ENCODE assay signal across 8 cellular contexts in genomic region chr12:93399183-93399863, GRCh38. TPM values are rescaled to one million over a fixed set of nuclear protein-coding genes. Genes with fewer than 3 reads are reported as not detected.
A peak's percentile ranks its signal among the peaks of the same experiment; 100 is the strongest.
DNase-seq lines count a peak whose midpoint lies in the region; ATAC-seq, FAIRE-seq and TF ChIP-seq lines count a peak whose summit lies in the region.
"Not testable (repeated sequence)": the region's sequence is repeated elsewhere in the genome, so short reads cannot be mapped to it uniquely, and the experiment has no call there.

No MANE protein-coding gene starts in this region.

- ATAC-seq in GM19351 (IDR thresholded peaks at IDR 0.05; ENCODE audit: unreplicated experiment) (peak; percentile 97), GM21786 (IDR thresholded peaks at IDR 0.05; ENCODE audit: unreplicated experiment) (peak; percentile 89), HG03045 (IDR thresholded peaks at IDR 0.05; ENCODE audit: unreplicated experiment) (peak; percentile 80), HG03558 (IDR thresholded peaks at IDR 0.05; ENCODE audit: extremely low read depth, unreplicated experiment) (peak; percentile 78), Right ventricle myocardium superior (ENCODE audit: poor library complexity) (peak; percentile 78), omental fat pad (ENCODE audit: low FRiP score) (peak; percentile 95)
- ATAC-seq in activated CD8-positive, alpha-beta T cell treated with anti-CD3 and anti-CD28 coated beads, Interleukin-2, amount 10 ng/mL, durations not matched to agents 7 days and 5 days, result peak; percentile 97

- POLR2A ChIA-PET in activated CD8-positive, alpha-beta T cell treated with anti-CD3 and anti-CD28 coated beads, Interleukin-2, amount 10 ng/mL, durations not matched to agents 7 days and 5 days (lab: Charles Lee), result not testable (repeated sequence)

- H3K27ac Mint-ChIP-seq in activated CD8-positive, alpha-beta T cell treated with anti-CD3 and anti-CD28 coated beads, Interleukin-2, amount 10 ng/mL, durations not matched to agents 7 days and 5 days, result not testable (repeated sequence)

- peak; percentile 99 for FAIRE-seq in G401.6 (lab: Jason Lieb, UNC)

- H3K4me3 Mint-ChIP-seq in activated CD8-positive, alpha-beta T cell treated with anti-CD3 and anti-CD28 coated beads, Interleukin-2, amount 10 ng/mL, durations not matched to agents 7 days and 5 days, result not testable (repeated sequence)

- peaks cover 40% of the 10 kb centered on the region for H3K36me3 Mint-ChIP-seq in activated CD8-positive, alpha-beta T cell treated with anti-CD3 and anti-CD28 coated beads, Interleukin-2, amount 10 ng/mL, durations not matched to agents 7 days and 5 days (ENCODE audit: low read depth)

- not testable (repeated sequence) for H3K27me3 Mint-ChIP-seq in activated CD8-positive, alpha-beta T cell treated with anti-CD3 and anti-CD28 coated beads, Interleukin-2, amount 10 ng/mL, durations not matched to agents 7 days and 5 days (ENCODE audit: low read depth)

- not testable (repeated sequence) for H3K9me3 Mint-ChIP-seq in activated CD8-positive, alpha-beta T cell treated with anti-CD3 and anti-CD28 coated beads, Interleukin-2, amount 10 ng/mL, durations not matched to agents 7 days and 5 days (ENCODE audit: insufficient read depth)

- DNase-seq in activated CD8-positive, alpha-beta T cell treated with anti-CD3 and anti-CD28 coated beads, Interleukin-2, amount 10 ng/mL, durations not matched to agents 7 days and 5 days; Right ventricle myocardium superior; omental fat pad (ENCODE audit: low spot score): not testable (repeated sequence)

- not testable (repeated sequence) for TF ChIP-seq CTCF in omental fat pad (IDR thresholded peaks at IDR 0.05)

- intact Hi-C loops in Right ventricle myocardium superior (cut with DNase I), result loop anchor here (5.0 kb wide), 1 partner anchor 412 kb away; no protein-coding TSS in a partner anchor

- H3K4me1 Mint-ChIP-seq in activated CD8-positive, alpha-beta T cell treated with anti-CD3 and anti-CD28 coated beads, Interleukin-2, amount 10 ng/mL, durations not matched to agents 7 days and 5 days (ENCODE audit: low read depth), result not testable (repeated sequence)

- CTCF ChIA-PET in activated CD8-positive, alpha-beta T cell treated with anti-CD3 and anti-CD28 coated beads, Interleukin-2, amount 10 ng/mL, durations not matched to agents 7 days and 5 days (lab: Charles Lee), result interaction anchor here (1.1 to 4.9 kb wide), 3 partner anchors 17 to 410 kb away, joined by 3 to 72 read pairs (median 26); no protein-coding TSS in a partner anchor

RNA-seq across cellular contexts. Expression of gene NUDT4, which starts 21.6 kb away (rescaled TPM):
- total RNA-seq in activated CD8-positive, alpha-beta T cell treated with anti-CD3 and anti-CD28 coated beads, Interleukin-2, amount 10 ng/mL, durations not matched to agents 7 days and 5 days, result 10 to 100 TPM; 56.3 to 61.0 TPM
- total RNA-seq in Right ventricle myocardium superior, result 410 TPM
- 10 to 100 TPM; 43.1 to 81.3 (median 55.6) TPM for total RNA-seq in omental fat pad

RNA-seq across cellular contexts. Expression of gene UBE2N, which starts 42.4 kb away (rescaled TPM):
- total RNA-seq in activated CD8-positive, alpha-beta T cell treated with anti-CD3 and anti-CD28 coated beads, Interleukin-2, amount 10 ng/mL, durations not matched to agents 7 days and 5 days, result 100 to 1,000 TPM; 183 to 194 TPM
- total RNA-seq in Right ventricle myocardium superior, result 77.3 TPM
- total RNA-seq in omental fat pad, result 10 to 100 TPM; 39.1 to 64.0 (median 45.2) TPM
